Comparison of ENCODE assay signal across 3 cellular contexts in genomic region chr22:35978889-35979288, GRCh38.
TF ChIP-seq lines count a peak whose summit lies in the region.

No MANE protein-coding gene starts in this region.

TF ChIP-seq in SK-N-SH, 30 proteins besides CTCF, POLR2A, EP300 and RAD21 (continues in another document):
- no peak for TF ChIP-seq TCF12 (IDR thresholded peaks at IDR 0.05)
- no peak for TF ChIP-seq NRF1 (IDR thresholded peaks at IDR 0.05; ENCODE audit: low read depth, low read length)
- TF ChIP-seq MAX (IDR thresholded peaks at IDR 0.05; ENCODE audit: low read depth): no peak
- no peak for TF ChIP-seq REST (IDR thresholded peaks at IDR 0.05; ENCODE audit: low read depth, low read length)
- TF ChIP-seq USF2 (IDR thresholded peaks at IDR 0.05; ENCODE audit: borderline replicate concordance, low read depth, low read length): no peak
- TF ChIP-seq JUND (IDR thresholded peaks at IDR 0.05): no peak
- no peak for TF ChIP-seq MEF2A (IDR thresholded peaks at IDR 0.05; ENCODE audit: borderline replicate concordance, low read depth)
- no peak for TF ChIP-seq CHD2 (IDR thresholded peaks at IDR 0.05; ENCODE audit: low read length, partially characterized antibody)
- no peak for TF ChIP-seq PBX3 (IDR thresholded peaks at IDR 0.05)
- TF ChIP-seq YY1 (IDR thresholded peaks at IDR 0.05; ENCODE audit: low read depth): no peak
- TF ChIP-seq EZH2phosphoT487 (IDR thresholded peaks at IDR 0.05; ENCODE audit: borderline replicate concordance, low read depth): no peak
- no peak for TF ChIP-seq RCOR1 (IDR thresholded peaks at IDR 0.05; ENCODE audit: low read length)
- no peak for TF ChIP-seq RFX5 (IDR thresholded peaks at IDR 0.05; ENCODE audit: low read length)

TF ChIP-seq in SK-N-SH treated with all-trans-retinoic acid at 6 μM for 48 hours, 23 proteins besides CTCF, POLR2A, EP300 and RAD21:
- TF ChIP-seq ARNTL (CRISPR knock-in tag; IDR thresholded peaks at IDR 0.05; ENCODE audit: borderline replicate concordance, low read depth) (no peak), SNAI2 (CRISPR knock-in tag; IDR thresholded peaks at IDR 0.05) (no peak), CREB5 (CRISPR knock-in tag; IDR thresholded peaks at IDR 0.05; ENCODE audit: low read depth) (no peak), ESRRG (CRISPR knock-in tag; IDR thresholded peaks at IDR 0.05) (no peak), ZNF70 (CRISPR knock-in tag; IDR thresholded peaks at IDR 0.05) (no peak), ZNF565 (CRISPR knock-in tag; conservative IDR thresholded peaks at IDR 0.05; ENCODE audit: low read depth) (no peak), ZNF8 (CRISPR knock-in tag; IDR thresholded peaks at IDR 0.05) (no peak)
TF ChIP-seq in SK-N-SH treated with all-trans-retinoic acid at 6 μM for 48 hours: peak in this region for 0.

TF ChIP-seq in IMR-90, 13 proteins besides CTCF, POLR2A, EP300 and RAD21:
- TF ChIP-seq RFX5 (IDR thresholded peaks at IDR 0.05; ENCODE audit: low read depth, low read length) (no peak), CEBPB (IDR thresholded peaks at IDR 0.05; ENCODE audit: low read depth, low read length) (peak; percentile 69)
